27 cellular contexts compared by ENCODE assay signal in the genomic region with DNA sequence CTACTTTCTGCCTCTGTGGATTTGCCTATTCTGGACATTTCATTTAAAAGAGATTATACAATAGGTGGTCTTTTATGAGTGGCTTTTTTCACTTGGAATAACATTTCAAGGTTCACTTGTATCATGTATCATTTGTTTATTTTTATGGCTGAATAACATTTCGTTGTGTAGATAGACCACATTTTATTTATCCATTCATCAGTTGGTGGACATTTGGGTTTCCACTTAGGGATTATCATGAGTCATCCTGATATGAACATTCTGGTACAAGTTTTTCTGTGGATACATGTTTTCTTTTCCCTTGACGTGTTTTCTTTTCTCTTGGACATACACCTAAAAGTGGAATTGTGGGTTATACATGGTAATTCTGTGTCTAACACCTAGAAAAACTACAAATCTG. TPM values are rescaled to one million over a fixed set of nuclear protein-coding genes. Genes with fewer than 3 reads are reported as not detected.
DNase-seq lines count a peak whose midpoint lies in the region; FAIRE-seq and TF ChIP-seq lines count a peak whose summit lies in the region.
"Had no signal": no experiment of that assay in that cellular context is flagged by ENCODE, and none has a peak within 500 bp of the region (broad histone marks: within the 10 kb centered on the region; RNA-seq: fewer than 3 reads in every experiment).

No MANE protein-coding gene starts in this region.

- H3K36me3 ChIP-seq in prostate gland, result no peaks in the 10 kb centered on the region

- FAIRE-seq in D721Med (lab: Jason Lieb, UNC), result no peak
- FAIRE-seq: GM12878 had no signal

- H3K9me3 ChIP-seq in prostate gland, result no peaks in the 10 kb centered on the region

- no peak overlapping the region for H3K4me3 ChIP-seq in prostate gland
- H3K4me3 ChIP-seq: GM12878, MG63 had no signal

- TF ChIP-seq POLR2A in prostate gland (IDR thresholded peaks at IDR 0.05), result no peak

- DNase-seq in Caki2 (ENCODE audit: low read depth) (peak; percentile 27), LHCN-M2 (ENCODE audit: low read depth) (peak; percentile 56), astrocyte of the hippocampus (ENCODE audit: low read depth, low spot score) (peak; percentile 70), fibroblast of peridontal ligament (ENCODE audit: extremely low read depth) (peak; percentile 26), D721Med (ENCODE audit: insufficient read length, low spot score) (no peak), mesenteric fat pad (ENCODE audit: low spot score) (no peak), prostate gland (ENCODE audit: low spot score) (no peak)
- DNase-seq in activated CD4-positive, alpha-beta T cell treated with anti-CD3 and anti-CD28 coated beads, Interleukin-2, amount 50 U/mL, for 1 hour, result no peak
- DNase-seq: 8988T; CD8-positive, alpha-beta memory T cell; DMS79; H9; MG63; NCI-H1048; NCI-H146; NCI-H2081; NCI-H2171; NCI-H345; NCI-H524; NCI-H774; NK-92 treated with Interleukin-12 subunit alpha and Interleukin-12 subunit beta, amount 100 ng/mL, for 24 hours; SIG-M5; SK-N-SH had no signal

- 72% methylated on average over 2 of the region's 2 CpGs for WGBS in prostate gland

- intact Hi-C loops in prostate gland (cut with DNase I), result no loop called here

- H3K27ac ChIP-seq in prostate gland, result no peak overlapping the region
- H3K27ac ChIP-seq: C4-2B, HL-60 had no signal

- no peaks in the 10 kb centered on the region for H3K4me1 ChIP-seq in prostate gland (replicated peaks)

- H3K27me3 ChIP-seq in prostate gland (replicated peaks; ENCODE audit: insufficient read depth), result no peaks in the 10 kb centered on the region
- H3K27me3 ChIP-seq: MG63 had no signal

- in situ Hi-C loops in Caki2 (cut with HindIII; ENCODE audit: low pct_unique_long_range_greater_than_20kb, low sequenced_read_pairs), result no loop called here

- no peak for TF ChIP-seq CTCF in D721Med (IDR thresholded peaks at IDR 0.05; ENCODE audit: insufficient read depth, missing control alignments)
- TF ChIP-seq CTCF in prostate gland (IDR thresholded peaks at IDR 0.05), result no peak

RNA-seq across cellular contexts. Expression of a gene that starts 25.3 kb away (rescaled TPM):
- not detected in 2 replicates for total RNA-seq in Caki2 (2014; rRNA removed; shearing (Covaris generic); ENCODE audit: low replicate concordance)
- total RNA-seq in LHCN-M2 (2014; rRNA removed), result not detected in 2 replicates
- not detected for polyA plus RNA-seq in LHCN-M2 (2012)
- not detected for total RNA-seq in mesenteric fat pad
- total RNA-seq in prostate gland, result 1 to 10 TPM in 1 of 2 donors, not detected in 1; 4.4 TPM
- total RNA-seq: CD8-positive, alpha-beta memory T cell; GM12878; H9; HT-29 had no signal
- polyA plus RNA-seq: CD8-positive, alpha-beta memory T cell; GM12878; SK-N-SH had no signal

Comparison
In these comparisons a context has a peak if more than half of its experiments do, and no peak if none do; other contexts are left out.
1. DNase-seq: peak in Caki2 (single experiment), LHCN-M2 (single experiment), astrocyte of the hippocampus (single experiment) and fibroblast of peridontal ligament (single experiment); none in activated CD4-positive, alpha-beta T cell treated with anti-CD3 and anti-CD28 coated beads, Interleukin-2, amount 50 U/mL, for 1 hour (single experiment), D721Med (single experiment), mesenteric fat pad (single experiment) and prostate gland (single experiment).